In genomic region chr2:101016-101415, GRCh38 we compare ENCODE assay signal across 4 cellular contexts. TPM values are rescaled to one million over a fixed set of nuclear protein-coding genes. Genes with fewer than 3 reads are reported as not detected.
"Had no signal": no experiment of that assay in that cellular context is flagged by ENCODE, and none has a peak within 500 bp of the region (broad histone marks: within the 10 kb centered on the region; RNA-seq: fewer than 3 reads in every experiment).

No MANE protein-coding gene starts in this region.

- DNase-seq: GDM1, GF-D8 had no signal

- ATAC-seq: GM12878 had no signal

- H3K4me3 ChIP-seq: GM12878 had no signal

RNA-seq across cellular contexts. Expression of gene FAM110C, which starts 54.7 kb away (rescaled TPM):
- total RNA-seq: G401, GM12878 had no signal
- polyA plus RNA-seq: GM12878 had no signal
